18 cellular contexts compared by ENCODE assay signal in genomic region chr6:54481096-54481495, GRCh38.
DNase-seq lines count a peak whose midpoint lies in the region; ATAC-seq, FAIRE-seq and TF ChIP-seq lines count a peak whose summit lies in the region.
"Had no signal": no experiment of that assay in that cellular context is flagged by ENCODE, and none has a peak within 500 bp of the region (broad histone marks: within the 10 kb centered on the region; RNA-seq: fewer than 3 reads in every experiment).

No MANE protein-coding gene starts in this region.

- intact Hi-C loops in endothelial cell of umbilical vein (cut with micrococcal nuclease) (no loop called here), psoas muscle (cut with DNase I) (no loop called here)

- H3K4me3 ChIP-seq in SK-N-SH (ENCODE audit: low read depth in 2 of 2, low read length in 1 of 2) = no peak overlapping the region
- no peak overlapping the region for H3K4me3 ChIP-seq in endothelial cell of umbilical vein (replicated peaks in 1 of 3; ENCODE audit: insufficient read depth in 1 of 3, low read depth in 1 of 3, low read length in 3 of 3)
- no peak overlapping the region for H3K4me3 ChIP-seq in psoas muscle

- no peaks in the 10 kb centered on the region for H3K4me1 ChIP-seq in SK-N-SH (ENCODE audit: control insufficient read depth in 1 of 2, insufficient read depth in 2 of 2, low read depth in 1 of 2, low read length in 1 of 2)
- H3K4me1 ChIP-seq in endothelial cell of umbilical vein (ENCODE audit: control insufficient read depth, extremely low read depth, insufficient read depth, low read length) = no peaks in the 10 kb centered on the region
- no peaks in the 10 kb centered on the region for H3K4me1 ChIP-seq in psoas muscle

- POLR2A ChIA-PET in SK-N-SH (lab: Yijun Ruan, JAX) = no interaction called here
- POLR2A ChIA-PET in endothelial cell of umbilical vein (lab: Charles Lee) = no interaction called here

- no peak for TF ChIP-seq CTCF in SK-N-SH (IDR thresholded peaks at IDR 0.05)
- no peak for TF ChIP-seq CTCF in endothelial cell of umbilical vein (IDR thresholded peaks at IDR 0.05; ENCODE audit: extremely low read depth in 1 of 2, insufficient read depth in 1 of 2, low read depth in 1 of 2, low read length in 2 of 2)
- no peak for TF ChIP-seq CTCF in psoas muscle (IDR thresholded peaks at IDR 0.05)

- TF ChIP-seq RAD21 in SK-N-SH (IDR thresholded peaks at IDR 0.05; ENCODE audit: low read length) = no peak

- FAIRE-seq in endothelial cell of umbilical vein (lab: Jason Lieb, UNC) (no peak), urothelium cell line (lab: Jason Lieb, UNC) (peak; percentile 32)
- FAIRE-seq: A204.1 had no signal

- TF ChIP-seq EP300 in SK-N-SH (IDR thresholded peaks at IDR 0.05; ENCODE audit: borderline replicate concordance in 1 of 2, low read depth in 1 of 2, low read length in 1 of 2) = no peak

- no peaks in the 10 kb centered on the region for H3K9me3 ChIP-seq in SK-N-SH
- H3K9me3 ChIP-seq in endothelial cell of umbilical vein (replicated peaks; ENCODE audit: control insufficient read depth, insufficient read depth, low read length) = no peaks in the 10 kb centered on the region
- no peaks in the 10 kb centered on the region for H3K9me3 ChIP-seq in psoas muscle

- CTCF ChIA-PET in SK-N-SH (lab: Yijun Ruan, JAX) (no interaction called here), endothelial cell of umbilical vein (lab: Charles Lee) (interaction anchor here (0.9 kb wide), 1 partner anchor 12 kb away, joined by 3 read pairs; no protein-coding TSS in a partner anchor)

- H3K36me3 ChIP-seq in SK-N-SH (replicated peaks in 1 of 2; ENCODE audit: control insufficient read depth in 1 of 2, insufficient read depth in 2 of 2, low read length in 1 of 2) (no peaks in the 10 kb centered on the region), endothelial cell of umbilical vein (ENCODE audit: control insufficient read depth in 2 of 2, extremely low read depth in 1 of 2, insufficient read depth in 2 of 2, low read length in 2 of 2) (no peaks in the 10 kb centered on the region), psoas muscle (ENCODE audit: insufficient read depth in 1 of 2, low read depth in 1 of 2) (no peaks in the 10 kb centered on the region)

- no peaks in the 10 kb centered on the region for H3K9me1 ChIP-seq in endothelial cell of umbilical vein (replicated peaks; ENCODE audit: control insufficient read depth, extremely low read depth, insufficient read depth, low read length)

- no peaks in the 10 kb centered on the region for H3K27me3 ChIP-seq in SK-N-SH (ENCODE audit: insufficient read depth)
- H3K27me3 ChIP-seq in endothelial cell of umbilical vein (ENCODE audit: control insufficient read depth in 2 of 2, insufficient read depth in 2 of 2, low read length in 2 of 2) = no peaks in the 10 kb centered on the region
- H3K27me3 ChIP-seq in psoas muscle (ENCODE audit: insufficient read depth in 3 of 3, low read length in 2 of 3) = no peaks in the 10 kb centered on the region

- no TSS peak for BruUV-seq in endothelial cell of umbilical vein (replicated peaks; lab: Mats Ljungman, UMichigan)

- DNase-seq in SK-N-SH (no peak), NCI-H446 (lab: John Stamatoyannopoulos, UW) (peak; percentile 61 to 90), endothelial cell of umbilical vein (ENCODE audit: low read depth, low spot score) (peak; percentile 14), urothelium cell line (ENCODE audit: low spot score) (no peak), psoas muscle (no peak)
- no peak for DNase-seq in stimulated activated CD4-positive, alpha-beta T cell treated with anti-CD3 and anti-CD28 coated beads, Interleukin-12 subunit alpha, Interleukin-12 subunit beta, amount 100 ng/mL, for 4 hours
- DNase-seq: C1 segment of cervical spinal cord, DMS53, Karpas-422, NCI-H1417, NCI-H1930, NCI-H2171, NCI-H524 had no signal

- 31% methylated on average over 4 of the region's 4 CpGs for WGBS in SK-N-SH (ENCODE audit: low lambda C conversion rate)
- WGBS in psoas muscle, 3 donors = 79 to 84% (median 81%) methylated on average over 4 of the region's 4 CpGs

- H3K79me2 ChIP-seq in SK-N-SH (ENCODE audit: insufficient read depth) = no peaks in the 10 kb centered on the region
- no peaks in the 10 kb centered on the region for H3K79me2 ChIP-seq in endothelial cell of umbilical vein (ENCODE audit: control insufficient read depth, insufficient read depth, low read length)

- dilution Hi-C loops in endothelial cell of umbilical vein (cut with MboI; ENCODE audit: extremely low pct_ligation_motif_present, low sequenced_read_pairs) = no loop called here

- H3F3A ChIP-seq in SK-N-SH (replicated peaks; ENCODE audit: insufficient read depth) = no peaks in the 10 kb centered on the region

- no peak for TF ChIP-seq POLR2A in endothelial cell of umbilical vein (IDR thresholded peaks at IDR 0.05; ENCODE audit: low read depth, low read length)

- no peaks in the 10 kb centered on the region for H3K9me2 ChIP-seq in SK-N-SH

- H2AFZ ChIP-seq in SK-N-SH (ENCODE audit: low read depth) (no peak overlapping the region), endothelial cell of umbilical vein (ENCODE audit: low read depth, low read length) (no peak overlapping the region)

- ATAC-seq in SK-N-SH treated with all-trans-retinoic acid at 6 μM for 48 hours (no peak), GM19324 (IDR thresholded peaks at IDR 0.05; ENCODE audit: low FRiP score, unreplicated experiment) (no peak), psoas muscle (no peak)
- ATAC-seq: HCT116 had no signal

- H3K4me2 ChIP-seq in SK-N-SH (no peak overlapping the region), endothelial cell of umbilical vein (ENCODE audit: insufficient read depth, low read length) (no peak overlapping the region)

- H3K27ac ChIP-seq in SK-N-SH (ENCODE audit: low read depth in 2 of 2, low read length in 1 of 2) (no peak overlapping the region), endothelial cell of umbilical vein (ENCODE audit: insufficient read depth, low read depth, low read length) (no peak overlapping the region), psoas muscle (no peak overlapping the region)
- H3K27ac ChIP-seq: HL-60 had no signal

- no peaks in the 10 kb centered on the region for H4K20me1 ChIP-seq in SK-N-SH (ENCODE audit: insufficient read depth)
- no peaks in the 10 kb centered on the region for H4K20me1 ChIP-seq in endothelial cell of umbilical vein (replicated peaks; ENCODE audit: control insufficient read depth, extremely low read depth, insufficient read depth, low read length)

- no peak overlapping the region for H3K9ac ChIP-seq in SK-N-SH
- H3K9ac ChIP-seq in endothelial cell of umbilical vein (replicated peaks; ENCODE audit: extremely low read depth, insufficient read depth, low read length) = no peak overlapping the region

TF ChIP-seq in SK-N-SH, 30 proteins besides CTCF, POLR2A, EP300 and RAD21 (continues in another document):
- peak; percentile 24; the same call in 1 of the 2 replicates for TF ChIP-seq NFIC (IDR thresholded peaks at IDR 0.05; ENCODE audit: borderline replicate concordance)

TF ChIP-seq in SK-N-SH treated with all-trans-retinoic acid at 6 μM for 48 hours, 23 proteins besides CTCF, POLR2A, EP300 and RAD21 (continues in another document):
- no peak for TF ChIP-seq CREB5 (CRISPR knock-in tag; IDR thresholded peaks at IDR 0.05; ENCODE audit: low read depth)
- no peak for TF ChIP-seq ZNF70 (CRISPR knock-in tag; IDR thresholded peaks at IDR 0.05)
- no peak for TF ChIP-seq OSR1 (CRISPR knock-in tag; IDR thresholded peaks at IDR 0.05)
- TF ChIP-seq ISL1 (CRISPR knock-in tag; IDR thresholded peaks at IDR 0.05) = no peak
- no peak for TF ChIP-seq ZNF8 (CRISPR knock-in tag; IDR thresholded peaks at IDR 0.05)

TF ChIP-seq in endothelial cell of umbilical vein, 7 proteins besides CTCF, POLR2A, EP300 and RAD21:
- no peak for TF ChIP-seq EZH2 (IDR thresholded peaks at IDR 0.05; ENCODE audit: borderline replicate concordance, low read depth, low read length, severe bottlenecking)
- no peak for TF ChIP-seq POLR2AphosphoS5 (IDR thresholded peaks at IDR 0.05; ENCODE audit: insufficient read depth, low read depth, low read length)
- no peak for TF ChIP-seq JUN (IDR thresholded peaks at IDR 0.05; ENCODE audit: borderline replicate concordance, insufficient read depth, insufficient read length, low read depth)
- TF ChIP-seq GATA2 (IDR thresholded peaks at IDR 0.05; ENCODE audit: insufficient read depth, insufficient read length, low read depth, low read length) = no peak
- no peak for TF ChIP-seq MYC (IDR thresholded peaks at IDR 0.05; ENCODE audit: low read depth, low read length)
- TF ChIP-seq MAX (IDR thresholded peaks at IDR 0.05; ENCODE audit: insufficient read depth, insufficient read length) = no peak

Comparison
In these comparisons a context has a peak if more than half of its experiments do, and no peak if none do; other contexts are left out.
1. DNase-seq: peak in NCI-H446 (2 of 2) and endothelial cell of umbilical vein (single experiment); none in SK-N-SH (single experiment), urothelium cell line (single experiment), stimulated activated CD4-positive, alpha-beta T cell treated with anti-CD3 and anti-CD28 coated beads, Interleukin-12 subunit alpha, Interleukin-12 subunit beta, amount 100 ng/mL, for 4 hours (single experiment) and psoas muscle (0 of 2).